Comparison of ENCODE assay signal across 36 cellular contexts in the genomic region with DNA sequence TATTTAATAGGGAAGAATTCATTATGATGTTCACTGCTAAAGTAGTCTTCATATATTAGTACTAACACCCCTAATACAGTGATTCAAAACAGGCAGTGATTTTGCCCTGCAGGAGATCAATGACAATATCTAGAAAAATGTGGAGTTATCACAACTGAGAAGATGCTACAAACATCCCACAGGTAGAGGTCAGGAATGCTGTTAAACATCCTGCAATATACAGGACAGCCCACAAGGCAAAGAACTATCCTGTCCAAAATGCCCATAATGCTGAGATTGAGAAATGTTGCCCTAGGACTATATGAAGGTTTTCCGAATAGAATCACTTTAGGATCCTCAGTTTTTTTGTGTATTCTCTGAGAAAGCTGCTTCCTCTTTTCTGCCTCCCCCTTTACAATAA. TPM values are rescaled to one million over a fixed set of nuclear protein-coding genes. Genes with fewer than 3 reads are reported as not detected.
"Had no signal": no experiment of that assay in that cellular context is flagged by ENCODE, and none has a peak within 500 bp of the region (broad histone marks: within the 10 kb centered on the region; RNA-seq: fewer than 3 reads in every experiment).

No MANE protein-coding gene starts in this region.

- DNase-seq: Karpas-422, Kasumi-1, KG1, MG63, MM.1S, MV-4-11, NCI-H1048, NCI-H1092, NCI-H1092 treated with DMSO at 0.1 percent for 48 hours, NCI-H1105, NCI-H1105 treated with DMSO at 0.1 percent for 48 hours, NCI-H1417, NCI-H1417 treated with DMSO at 0.1 percent for 48 hours, NCI-H1436, NCI-H1436 treated with DMSO at 0.1 percent for 48 hours, NCI-H146, NCI-H1694, NCI-H1694 treated with DMSO at 0.1 percent for 48 hours, NCI-H187, NCI-H187 treated with DMSO at 0.1 percent for 48 hours, NCI-H1930, NCI-H2029, NCI-H2029 treated with DMSO at 0.1 percent for 48 hours, NCI-H2081, NCI-H2081 treated with DMSO at 0.1 percent for 48 hours, NCI-H2107, NCI-H2171, NCI-H2171 treated with DMSO at 0.1 percent for 48 hours, NCI-H2227 treated with DMSO at 0.1 percent for 48 hours, NCI-H226, NCI-H345, NCI-H446, NCI-H446 treated with DMSO at 0.1 percent for 48 hours had no signal

- H3K4me3 ChIP-seq: MG63 had no signal

- H3K36me3 ChIP-seq: MG63 had no signal

- H3K27ac ChIP-seq: KMS-11 had no signal

- H3K27me3 ChIP-seq: MG63 had no signal

- H3K4me2 ChIP-seq: KMS-11 had no signal

- H3K9ac ChIP-seq: KMS-11 had no signal

- H3K9me3 ChIP-seq: MG63 had no signal

RNA-seq across cellular contexts. Expression of gene RORB, which starts 15.3 kb away (rescaled TPM):
- total RNA-seq: MCF 10A, NCI-H460 had no signal
